24 cellular contexts compared by ENCODE assay signal in the genomic region with DNA sequence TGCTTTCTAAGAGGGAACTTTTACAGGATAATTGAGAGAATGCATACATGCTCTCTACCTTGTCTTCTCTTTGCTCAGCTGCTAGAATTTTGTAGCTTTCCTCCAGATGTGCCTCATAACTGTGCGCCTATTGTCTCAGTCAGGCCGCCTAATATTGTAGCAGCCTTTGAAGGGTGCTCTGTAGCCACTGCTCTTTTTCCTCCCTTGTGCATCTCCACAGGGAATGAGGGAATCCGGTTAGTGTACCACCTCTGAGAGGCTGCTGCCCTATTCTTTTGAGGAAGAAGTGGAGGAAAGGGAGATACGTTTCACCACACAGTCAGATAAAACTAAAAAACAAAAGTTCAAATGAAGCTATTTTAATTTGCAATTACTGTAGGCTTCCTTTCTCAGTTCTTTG.
"Had no signal": no experiment of that assay in that cellular context is flagged by ENCODE, and none has a peak within 500 bp of the region (broad histone marks: within the 10 kb centered on the region; RNA-seq: fewer than 3 reads in every experiment).

No MANE protein-coding gene starts in this region.

- H3K9me3 Mint-ChIP-seq: mesothelial cell of epicardium had no signal

- H3K4me3 ChIP-seq: coronary artery, dorsolateral prefrontal cortex, esophagus squamous epithelium, gastrocnemius medialis, heart left ventricle, left lung, lower lobe of right lung, mucosa of descending colon had no signal

- H3K9me3 ChIP-seq: esophagus squamous epithelium, gastrocnemius medialis, heart left ventricle, left lung, lower lobe of right lung, mucosa of descending colon had no signal

- DNase-seq: dermis blood vessel endothelial cell; dorsolateral prefrontal cortex; effector CD4-positive, alpha-beta T cell; effector memory CD4-positive, alpha-beta T cell; erythroblast; esophagus squamous epithelium; foreskin fibroblast; foreskin melanocyte; gastrocnemius medialis; heart left ventricle; hippocampal formation; left cardiac atrium; left lung; left ventricle myocardium superior; lower lobe of right lung; mesenchymal stem cell; mucosa of descending colon had no signal

- H3K4me1 Mint-ChIP-seq: mesothelial cell of epicardium had no signal

- H3K27ac ChIP-seq: coronary artery, epithelial cell of prostate, esophagus squamous epithelium, gastrocnemius medialis, heart left ventricle, left lung, lower lobe of right lung had no signal

- FAIRE-seq: colon, islet of Langerhans, keratinocyte had no signal

- H3K27me3 ChIP-seq: dorsolateral prefrontal cortex, esophagus squamous epithelium, gastrocnemius medialis, heart left ventricle, left lung had no signal

- ATAC-seq: esophagus mucosa, gastrocnemius medialis, heart left ventricle, left cardiac atrium, left lung, left ventricle myocardium superior, lower lobe of right lung, mucosa of descending colon had no signal

- H3K4me3 Mint-ChIP-seq: mesothelial cell of epicardium had no signal

- H3K4me1 ChIP-seq: esophagus squamous epithelium, gastrocnemius medialis, heart left ventricle, left lung, lower lobe of right lung had no signal

- H3K27ac Mint-ChIP-seq: mesothelial cell of epicardium had no signal
